In the genomic region with DNA sequence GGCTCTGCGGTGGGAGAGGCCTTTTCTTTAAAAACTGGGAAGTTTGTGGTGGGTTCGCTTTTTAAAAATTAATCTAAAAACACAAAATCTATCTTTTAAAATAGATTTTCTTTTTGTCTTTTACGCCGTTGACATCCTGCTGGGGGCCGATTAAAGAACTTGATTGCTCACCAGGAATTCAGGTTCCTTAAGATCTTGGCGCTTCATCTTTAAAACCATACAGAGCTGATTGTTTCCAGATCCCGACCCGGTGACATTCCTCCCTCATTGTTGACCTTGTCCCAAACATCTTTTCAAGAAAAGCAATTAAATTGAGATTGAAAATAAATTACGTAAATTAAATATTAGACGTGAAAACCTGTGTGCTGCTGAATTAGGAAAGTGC, we compare ENCODE assay signal across 8 cellular contexts. TPM values are rescaled to one million over a fixed set of nuclear protein-coding genes. Genes with fewer than 3 reads are reported as not detected.
DNase-seq lines count a peak whose midpoint lies in the region; ATAC-seq and TF ChIP-seq lines count a peak whose summit lies in the region.

No MANE protein-coding gene starts in this region.

- H3K4me1 ChIP-seq in right atrium auricular region (peaks cover 0 to 38% of the 10 kb centered on the region in 2 donors), mammary epithelial cell (ENCODE audit: insufficient read depth, low read length) (peaks cover 47% of the 10 kb centered on the region), mesendoderm (ENCODE audit: control insufficient read depth, low read depth, low read length) (peaks cover 18% of the 10 kb centered on the region), uterus (no peaks in the 10 kb centered on the region)

- H3K9ac ChIP-seq in mammary epithelial cell (ENCODE audit: insufficient read depth, low read length): peak overlapping the region; percentile 56
- peak overlapping the region; percentile 81 for H3K9ac ChIP-seq in mesendoderm (ENCODE audit: low read length)

- H3K79me1 ChIP-seq in mesendoderm (ENCODE audit: low read length): peaks cover 13% of the 10 kb centered on the region

- H3K4me3 ChIP-seq in right atrium auricular region (peak overlapping the region; percentile 85 to 96), mammary epithelial cell (replicated peaks in 1 of 3; ENCODE audit: insufficient read depth in 1 of 3, low read depth in 2 of 3, low read length in 3 of 3) (peak overlapping the region; percentile 64 to 83 (median 71)), mesendoderm (ENCODE audit: low read length) (peak overlapping the region; percentile 61), uterus (peak overlapping the region; percentile 82 to 91)

- TSS peak; percentile 57 for BruUV-seq in mammary epithelial cell (replicated peaks; lab: Mats Ljungman, UMichigan)

- peak overlapping the region; percentile 88 for H2AFZ ChIP-seq in mammary epithelial cell (ENCODE audit: low read depth, low read length)

- no peak overlapping the region for H2AK5ac ChIP-seq in mesendoderm (ENCODE audit: low read length)

- H3K56ac ChIP-seq in mesendoderm (ENCODE audit: low read length): peak overlapping the region; percentile 89

- H4K5ac ChIP-seq in mesendoderm (ENCODE audit: low read length): no peak overlapping the region

- no peak overlapping the region for H2BK5ac ChIP-seq in mesendoderm (ENCODE audit: low read length)

- peak overlapping the region; percentile 29 for H3K18ac ChIP-seq in mesendoderm (ENCODE audit: low read length)

- H2BK120ac ChIP-seq in mesendoderm (ENCODE audit: low read depth, low read length): no peak overlapping the region

- dilution Hi-C loops in mammary epithelial cell (cut with HindIII; ENCODE audit: low sequenced_read_pairs): no loop called here

- CTCF ChIA-PET in mammary epithelial cell (lab: Charles Lee; ENCODE audit: low non-redundant PET): interaction anchor here (0.6 to 1.0 kb wide), 3 partner anchors 12 to 37 kb away, joined by 3 to 7 read pairs (median 3); no protein-coding TSS in a partner anchor

- H4K20me1 ChIP-seq in mammary epithelial cell (ENCODE audit: insufficient read depth, low read length): no peaks in the 10 kb centered on the region

- H3K36me3 ChIP-seq in right atrium auricular region: no peaks in the 10 kb centered on the region
- H3K36me3 ChIP-seq in mammary epithelial cell (ENCODE audit: insufficient read depth, low read length): no peaks in the 10 kb centered on the region
- no peaks in the 10 kb centered on the region for H3K36me3 ChIP-seq in mesendoderm (ENCODE audit: control insufficient read depth, insufficient read depth, low read length)
- H3K36me3 ChIP-seq in uterus: no peaks in the 10 kb centered on the region

- H3K27ac ChIP-seq in right atrium auricular region (peak overlapping the region; percentile 88 to 98), mammary epithelial cell (ENCODE audit: insufficient read depth, low read depth, low read length) (peak overlapping the region; percentile 67), mesendoderm (ENCODE audit: low read depth, low read length) (peak overlapping the region; percentile 69), uterus (peak overlapping the region; percentile 83 to 87)

- H3K4ac ChIP-seq in mesendoderm (ENCODE audit: low read depth, low read length): no peak overlapping the region

- 1% methylated on average over 9 of the region's 10 CpGs for WGBS in mammary epithelial cell (ENCODE audit: low coverage, missing lambda C conversion rate)
- WGBS in mesendoderm (ENCODE audit: extremely low coverage, insufficient coverage, low lambda C conversion rate): no CpG with 5 or more reads among the region's 10 CpGs

- TF ChIP-seq POLR2A in uterus (IDR thresholded peaks at IDR 0.05): no peak

- in situ Hi-C loops in mammary epithelial cell (cut with MboI; ENCODE audit: low sequenced_read_pairs in 2 of 2): no loop called here

- ATAC-seq in HG03045 (IDR thresholded peaks at IDR 0.05; ENCODE audit: unreplicated experiment): no peak
- no peak for ATAC-seq in HG02678 (IDR thresholded peaks at IDR 0.05; ENCODE audit: unreplicated experiment)

- intact Hi-C loops in cardiac septum (cut with DNase I): loop anchor here (1.0 to 5.0 kb wide), 2 partner anchors 17 to 36 kb away; no protein-coding TSS in a partner anchor
- intact Hi-C loops in mammary epithelial cell (cut with micrococcal nuclease): loop anchor here (1.0 to 5.0 kb wide), 2 partner anchors 27 to 36 kb away; no protein-coding TSS in a partner anchor
- intact Hi-C loops in uterus (cut with DNase I; ENCODE audit: low total_unique reads): no loop called here

- H4K8ac ChIP-seq in mesendoderm (ENCODE audit: low read depth, low read length): no peak overlapping the region

- H2BK15ac ChIP-seq in mesendoderm (replicated peaks; ENCODE audit: low read depth): no peak overlapping the region

- H3K23ac ChIP-seq in mesendoderm (ENCODE audit: low read length): no peak overlapping the region

- H3K27me3 ChIP-seq in right atrium auricular region (no peaks in the 10 kb centered on the region), mammary epithelial cell (ENCODE audit: insufficient read depth, low read length) (no peaks in the 10 kb centered on the region), mesendoderm (ENCODE audit: insufficient read depth, low read length, poor library complexity) (no peaks in the 10 kb centered on the region), uterus (no peaks in the 10 kb centered on the region)

- H3K79me2 ChIP-seq in mammary epithelial cell (ENCODE audit: insufficient read depth, low read length): peaks cover 43% of the 10 kb centered on the region
- peaks cover 37% of the 10 kb centered on the region for H3K79me2 ChIP-seq in mesendoderm (ENCODE audit: control insufficient read depth, insufficient read depth, low read length)

- H3K9me3 ChIP-seq in right atrium auricular region (no peaks in the 10 kb centered on the region), mammary epithelial cell (replicated peaks; ENCODE audit: insufficient read depth, low read length) (no peaks in the 10 kb centered on the region), uterus (no peaks in the 10 kb centered on the region)

- H3K4me2 ChIP-seq in mammary epithelial cell (ENCODE audit: insufficient read depth, low read depth, low read length) (peak overlapping the region; percentile 80), mesendoderm (ENCODE audit: low read length) (peak overlapping the region; percentile 8)

- DNase-seq in right atrium auricular region (ENCODE audit: low spot score): no peak
- no peak for DNase-seq in cardiac septum (ENCODE audit: low spot score)
- DNase-seq in mammary epithelial cell: no peak
- no peak for DNase-seq in mesendoderm
- peak in 1 of 2 donors; percentile 23 for DNase-seq in uterus
- no peak for DNase-seq in NCI-H82 treated with DMSO at 0.1 percent for 48 hours (lab: John Stamatoyannopoulos, UW; ENCODE audit: unreplicated experiment)

- no peak for TF ChIP-seq CTCF in right atrium auricular region (IDR thresholded peaks at IDR 0.05)
- TF ChIP-seq CTCF in mammary epithelial cell (conservative IDR thresholded peaks at IDR 0.05 in 1 of 2, IDR thresholded peaks at IDR 0.05 in 1 of 2; ENCODE audit: extremely low read depth in 1 of 2, insufficient read depth in 1 of 2, low read depth in 1 of 2, low read length in 2 of 2): no peak
- peak in 1 of 4 experiments; percentile 1 for TF ChIP-seq CTCF in uterus (IDR thresholded peaks at IDR 0.05)

RNA-seq across cellular contexts. Expression of a gene that starts 0.5 kb away (rescaled TPM):
- total RNA-seq in right atrium auricular region (10 to 100 TPM in 1 of 2 donors, 1 to 10 TPM in 1; 9.5 to 14.8 TPM), cardiac septum (15.1 TPM), mammary epithelial cell (1 to 10 TPM; 7.3 to 9.4 TPM), uterus (10 to 100 TPM in 1 of 4 donors, 1 to 10 TPM in 3; 2.4 to 25.5 (median 7.9) TPM)
- polyA plus RNA-seq in mammary epithelial cell: 1.8 TPM
- 5.2 TPM for polyA minus RNA-seq in mammary epithelial cell
- polyA plus RNA-seq in mesendoderm (2013, experiment 1 of 2): 18.1 TPM
- polyA plus RNA-seq in mesendoderm (2013, experiment 2 of 2): 18.1 TPM
